1 cellular context compared by ENCODE assay signal in the genomic region with DNA sequence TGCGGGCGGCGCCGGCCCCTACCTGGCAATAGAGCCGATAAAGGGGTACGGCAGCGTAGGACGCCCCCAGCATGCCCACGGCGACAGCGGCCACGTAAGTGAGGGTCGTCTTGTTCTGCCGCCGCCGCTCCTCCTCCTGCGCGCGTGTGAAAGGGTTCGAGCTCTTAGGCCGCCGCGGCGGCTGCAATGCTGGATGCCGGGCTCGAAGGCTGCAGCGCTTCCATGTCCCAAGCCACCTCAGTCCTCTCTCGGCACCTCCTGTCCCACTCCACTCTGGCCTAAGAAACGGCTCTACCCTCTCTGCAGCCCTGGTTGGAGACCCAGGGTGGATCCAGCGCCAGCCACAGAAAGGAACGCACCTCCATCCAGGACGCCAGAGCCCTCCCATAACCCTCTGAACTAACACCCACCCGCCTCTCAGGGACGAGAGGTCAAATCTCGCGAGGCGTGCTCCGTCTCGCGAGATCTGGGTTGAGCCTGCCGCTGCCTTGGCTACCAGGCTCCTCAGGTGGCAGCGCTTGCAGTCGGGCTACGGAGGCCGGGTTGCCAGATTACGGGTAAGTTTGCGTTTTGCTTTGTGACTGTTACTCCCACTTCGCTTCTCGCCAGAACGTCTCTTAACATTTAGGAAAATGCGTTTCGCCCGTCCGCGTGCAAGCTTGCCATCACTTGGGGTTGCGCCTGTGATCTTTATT.
A peak's percentile ranks its signal among the peaks of the same experiment; 100 is the strongest.
TF ChIP-seq lines count a peak whose summit lies in the region.

A gene with protein sequence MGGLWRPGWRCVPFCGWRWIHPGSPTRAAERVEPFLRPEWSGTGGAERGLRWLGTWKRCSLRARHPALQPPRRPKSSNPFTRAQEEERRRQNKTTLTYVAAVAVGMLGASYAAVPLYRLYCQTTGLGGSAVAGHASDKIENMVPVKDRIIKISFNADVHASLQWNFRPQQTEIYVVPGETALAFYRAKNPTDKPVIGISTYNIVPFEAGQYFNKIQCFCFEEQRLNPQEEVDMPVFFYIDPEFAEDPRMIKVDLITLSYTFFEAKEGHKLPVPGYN (minus strand): TSS at position 396 of the 695 bp plus-strand sequence. CDS start 8 bp downstream, at position 388.
A gene with protein sequence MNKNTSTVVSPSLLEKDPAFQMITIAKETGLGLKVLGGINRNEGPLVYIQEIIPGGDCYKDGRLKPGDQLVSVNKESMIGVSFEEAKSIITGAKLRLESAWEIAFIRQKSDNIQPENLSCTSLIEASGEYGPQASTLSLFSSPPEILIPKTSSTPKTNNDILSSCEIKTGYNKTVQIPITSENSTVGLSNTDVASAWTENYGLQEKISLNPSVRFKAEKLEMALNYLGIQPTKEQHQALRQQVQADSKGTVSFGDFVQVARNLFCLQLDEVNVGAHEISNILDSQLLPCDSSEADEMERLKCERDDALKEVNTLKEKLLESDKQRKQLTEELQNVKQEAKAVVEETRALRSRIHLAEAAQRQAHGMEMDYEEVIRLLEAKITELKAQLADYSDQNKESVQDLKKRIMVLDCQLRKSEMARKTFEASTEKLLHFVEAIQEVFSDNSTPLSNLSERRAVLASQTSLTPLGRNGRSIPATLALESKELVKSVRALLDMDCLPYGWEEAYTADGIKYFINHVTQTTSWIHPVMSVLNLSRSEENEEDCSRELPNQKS (plus strand): TSS at position 507 of the 695 bp plus-strand sequence. CDS start 17,455 bp downstream, outside the sequence.

TF ChIP-seq in H1, 55 proteins besides CTCF, POLR2A, EP300 and RAD21:
- peak; percentile 82 for TF ChIP-seq TBP (IDR thresholded peaks at IDR 0.05; ENCODE audit: low read depth, low read length)
- TF ChIP-seq POLR2AphosphoS5 (IDR thresholded peaks at IDR 0.05; ENCODE audit: low read depth, low read length), result peak; percentile 94
- TF ChIP-seq NANOG (IDR thresholded peaks at IDR 0.05; ENCODE audit: insufficient read depth, low read depth, low read length, poor library complexity, severe bottlenecking), result no peak
- no peak for TF ChIP-seq CEBPB (IDR thresholded peaks at IDR 0.05; ENCODE audit: low read depth, low read length)
- TF ChIP-seq TCF12 (IDR thresholded peaks at IDR 0.05; ENCODE audit: low read depth, low read length), result no peak
- peak; percentile 31; the same call in 1 of the 2 replicates for TF ChIP-seq BACH1 (IDR thresholded peaks at IDR 0.05; ENCODE audit: low read length)
- no peak for TF ChIP-seq TAF7 (optimal IDR thresholded peaks at IDR 0.05; ENCODE audit: borderline replicate concordance, low read depth, low read length)
- TF ChIP-seq RBBP5 (IDR thresholded peaks at IDR 0.05; ENCODE audit: borderline replicate concordance, low read depth, low read length), result peak; percentile 91
- TF ChIP-seq SUZ12 (IDR thresholded peaks at IDR 0.05; ENCODE audit: low read length), result no peak
- TF ChIP-seq SIN3A (conservative IDR thresholded peaks at IDR 0.05 in 1 of 2, IDR thresholded peaks at IDR 0.05 in 1 of 2; ENCODE audit: low read depth in 1 of 2, low read length in 2 of 2), result peak; percentile 82 to 84; a peak in 3 of 4 replicates
- TF ChIP-seq, protein P1, sequence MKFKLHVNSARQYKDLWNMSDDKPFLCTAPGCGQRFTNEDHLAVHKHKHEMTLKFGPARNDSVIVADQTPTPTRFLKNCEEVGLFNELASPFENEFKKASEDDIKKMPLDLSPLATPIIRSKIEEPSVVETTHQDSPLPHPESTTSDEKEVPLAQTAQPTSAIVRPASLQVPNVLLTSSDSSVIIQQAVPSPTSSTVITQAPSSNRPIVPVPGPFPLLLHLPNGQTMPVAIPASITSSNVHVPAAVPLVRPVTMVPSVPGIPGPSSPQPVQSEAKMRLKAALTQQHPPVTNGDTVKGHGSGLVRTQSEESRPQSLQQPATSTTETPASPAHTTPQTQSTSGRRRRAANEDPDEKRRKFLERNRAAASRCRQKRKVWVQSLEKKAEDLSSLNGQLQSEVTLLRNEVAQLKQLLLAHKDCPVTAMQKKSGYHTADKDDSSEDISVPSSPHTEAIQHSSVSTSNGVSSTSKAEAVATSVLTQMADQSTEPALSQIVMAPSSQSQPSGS (IDR thresholded peaks at IDR 0.05; ENCODE audit: low read length), result peak; percentile 87
- TF ChIP-seq SP2 (IDR thresholded peaks at IDR 0.05; ENCODE audit: low read length), result no peak
- no peak for TF ChIP-seq FOSL1 (IDR thresholded peaks at IDR 0.05; ENCODE audit: insufficient read depth, low read depth, low read length)
- peak; percentile 93 for TF ChIP-seq PHF8 (conservative IDR thresholded peaks at IDR 0.05; ENCODE audit: low read depth, low read length)
- peak; percentile 99 for TF ChIP-seq KDM4A (IDR thresholded peaks at IDR 0.05; ENCODE audit: low read depth, low read length, severe bottlenecking)
- no peak for TF ChIP-seq SP1 (IDR thresholded peaks at IDR 0.05; ENCODE audit: low read depth, low read length)
- TF ChIP-seq SIRT6 (IDR thresholded peaks at IDR 0.05; ENCODE audit: low read length), result no peak
- no peak for TF ChIP-seq EZH2 (IDR thresholded peaks at IDR 0.05; ENCODE audit: low read depth, low read length, severe bottlenecking)
- TF ChIP-seq CBX5 (IDR thresholded peaks at IDR 0.05; ENCODE audit: low read depth, low read length), result no peak
- peak; percentile 100 for TF ChIP-seq BRCA1 (IDR thresholded peaks at IDR 0.05; ENCODE audit: low read depth, low read length)
- TF ChIP-seq SAP30 (IDR thresholded peaks at IDR 0.05; ENCODE audit: insufficient read depth, insufficient replicate concordance, low read length), result no peak
- TF ChIP-seq, protein P2, sequence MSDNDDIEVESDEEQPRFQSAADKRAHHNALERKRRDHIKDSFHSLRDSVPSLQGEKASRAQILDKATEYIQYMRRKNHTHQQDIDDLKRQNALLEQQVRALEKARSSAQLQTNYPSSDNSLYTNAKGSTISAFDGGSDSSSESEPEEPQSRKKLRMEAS (IDR thresholded peaks at IDR 0.05), result no peak
- no peak for TF ChIP-seq HDAC6 (IDR thresholded peaks at IDR 0.05; ENCODE audit: low read depth, low read length)
- TF ChIP-seq MAFK (IDR thresholded peaks at IDR 0.05; ENCODE audit: low read depth, low read length), result no peak
- TF ChIP-seq SP4 (IDR thresholded peaks at IDR 0.05; ENCODE audit: low read length), result no peak
- 0 out of 2 replicates have a peak, but pooled peaks have one; percentile 22 for TF ChIP-seq KDM5A (IDR thresholded peaks at IDR 0.05; ENCODE audit: low read length)
- peak; percentile 100 for TF ChIP-seq CHD2 (IDR thresholded peaks at IDR 0.05; ENCODE audit: low read length)
- no peak for TF ChIP-seq RXRA (IDR thresholded peaks at IDR 0.05; ENCODE audit: insufficient read depth, low read depth, low read length)
- TF ChIP-seq ASH2L (IDR thresholded peaks at IDR 0.05; ENCODE audit: low read length), result peak; percentile 94
- peak; percentile 90 for TF ChIP-seq TAF1 (IDR thresholded peaks at IDR 0.05; ENCODE audit: low read depth, low read length)
- no peak for TF ChIP-seq BCL11A (IDR thresholded peaks at IDR 0.05; ENCODE audit: low read depth in 2 of 2, low read length in 2 of 2)
- no peak for TF ChIP-seq SRF (IDR thresholded peaks at IDR 0.05; ENCODE audit: low read depth, low read length)
- peak; percentile 67; the same call in 1 of the 2 replicates for TF ChIP-seq GTF2F1 (IDR thresholded peaks at IDR 0.05; ENCODE audit: borderline replicate concordance, low read depth, low read length)
- TF ChIP-seq JUND (IDR thresholded peaks at IDR 0.05; ENCODE audit: low read length), result no peak
